In the genomic region with DNA sequence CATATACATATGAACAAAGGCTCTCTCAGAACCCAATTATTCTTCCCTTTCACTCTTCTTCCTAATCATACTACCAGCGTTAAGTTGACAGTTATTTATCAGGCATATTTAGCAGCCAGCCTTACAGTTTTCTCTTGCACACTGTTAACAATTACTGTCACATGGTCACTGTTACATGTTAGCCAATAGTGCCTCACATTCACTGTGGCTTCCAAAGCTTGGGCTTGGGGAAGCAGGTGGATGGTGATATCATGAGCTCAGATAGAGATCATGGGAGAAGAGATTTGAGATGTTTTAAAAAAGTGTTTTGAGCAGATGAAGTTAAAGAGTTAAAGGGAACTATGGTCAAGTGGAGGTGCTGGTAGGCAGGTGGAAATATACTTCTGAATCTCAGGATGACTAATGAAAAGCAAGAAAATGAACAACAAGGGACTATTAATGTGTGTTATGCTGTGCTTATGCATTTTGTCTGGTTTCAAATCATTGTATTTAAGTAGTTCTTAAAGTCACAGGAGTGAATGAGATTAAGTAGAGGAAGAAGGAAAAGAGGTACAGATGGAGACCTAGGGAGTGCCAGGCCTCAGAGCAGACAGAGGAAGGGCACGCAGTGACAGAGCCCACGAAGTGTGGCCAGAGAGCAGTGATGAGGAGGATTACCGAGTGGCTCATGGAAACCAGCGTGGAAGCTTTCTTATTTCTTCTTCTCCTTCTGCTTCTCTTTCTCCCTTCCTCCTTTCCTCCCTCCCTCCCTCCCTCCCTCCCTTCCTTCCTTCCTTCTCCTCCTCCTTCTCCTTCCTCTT, we compare ENCODE assay signal across 16 cellular contexts. TPM values are rescaled to one million over a fixed set of nuclear protein-coding genes. Genes with fewer than 3 reads are reported as not detected.
A peak's percentile ranks its signal among the peaks of the same experiment; 100 is the strongest.
DNase-seq lines count a peak whose midpoint lies in the region; ATAC-seq lines count a peak whose summit lies in the region.
"Had no signal": no experiment of that assay in that cellular context is flagged by ENCODE, and none has a peak within 500 bp of the region (broad histone marks: within the 10 kb centered on the region; RNA-seq: fewer than 3 reads in every experiment).

No MANE protein-coding gene starts in this region.

- WGBS in neuronal stem cell (ENCODE audit: extremely low coverage in 2 of 2, insufficient read length in 2 of 2, insufficient replicate concordance in 1 of 2), 2 donors, result no CpG with 5 or more reads among the region's 5 CpGs

- H2AFZ ChIP-seq in neuronal stem cell (ENCODE audit: low read length), result no peak overlapping the region

- H4K91ac ChIP-seq in neuronal stem cell (ENCODE audit: low read depth, low read length, poor library complexity), result no peak overlapping the region

- no peak overlapping the region for H3K14ac ChIP-seq in neuronal stem cell (ENCODE audit: low read length)

- H3K36me3 ChIP-seq in neuronal stem cell (replicated peaks in 1 of 2; ENCODE audit: control insufficient read depth in 2 of 2, insufficient read depth in 2 of 2, low read length in 2 of 2), result no peaks in the 10 kb centered on the region
- H3K36me3 ChIP-seq: gastrocnemius medialis, thyroid gland had no signal

- no peak overlapping the region for H3K4me3 ChIP-seq in neuronal stem cell (ENCODE audit: low read length in 2 of 2)
- H3K4me3 ChIP-seq: gastrocnemius medialis, thyroid gland had no signal

- peak; percentile 77 for ATAC-seq in GM18870 (IDR thresholded peaks at IDR 0.05; ENCODE audit: unreplicated experiment)
- ATAC-seq in GM21619 (IDR thresholded peaks at IDR 0.05; ENCODE audit: unreplicated experiment), result peak; percentile 78
- peak; percentile 74 for ATAC-seq in HG03342 (IDR thresholded peaks at IDR 0.05; ENCODE audit: unreplicated experiment)
- ATAC-seq: gastrocnemius medialis had no signal

- H3K4me1 ChIP-seq in neuronal stem cell (ENCODE audit: control insufficient read depth in 2 of 2, insufficient read depth in 1 of 2, low read depth in 1 of 2, low read length in 2 of 2), result peaks cover 3 to 7% of the 10 kb centered on the region in 2 donors
- H3K4me1 ChIP-seq: gastrocnemius medialis, thyroid gland had no signal

- H2BK5ac ChIP-seq in neuronal stem cell (ENCODE audit: low read length), result no peak overlapping the region

- peak; percentile 24 for DNase-seq in renal cortical epithelial cell (ENCODE audit: low read depth)
- DNase-seq in NCI-H1930 (lab: John Stamatoyannopoulos, UW), result no peak
- no peak for DNase-seq in putamen (ENCODE audit: low spot score)
- no peak for DNase-seq in neuronal stem cell (ENCODE audit: low spot score)
- no peak for DNase-seq in substantia nigra (lab: John Stamatoyannopoulos, UW)
- DNase-seq: activated CD4-positive, alpha-beta T cell treated with anti-CD3 and anti-CD28 coated beads for 1 hour; activated T-cell treated with anti-CD3 and anti-CD28 coated beads, Interleukin-2, amount 50 U/mL, for 48 hours; effector memory CD4-positive, alpha-beta T cell; gastrocnemius medialis; islet precursor cell; NCI-H1436; NCI-H69; thyroid gland had no signal

- no peak overlapping the region for H2BK15ac ChIP-seq in neuronal stem cell (ENCODE audit: low read length)

- H3K4me2 ChIP-seq in neuronal stem cell (ENCODE audit: insufficient read depth, low read length, poor library complexity, severe bottlenecking), result no peak overlapping the region

- H3K27ac ChIP-seq in neuronal stem cell (replicated peaks; ENCODE audit: low read length) (no peak overlapping the region), substantia nigra (ENCODE audit: low read depth, low read length, poor library complexity, severe bottlenecking) (no peak overlapping the region)
- H3K27ac ChIP-seq: gastrocnemius medialis, thyroid gland had no signal

- H3K4ac ChIP-seq in neuronal stem cell (ENCODE audit: low read length), result no peak overlapping the region

- no peak overlapping the region for H2BK120ac ChIP-seq in neuronal stem cell (ENCODE audit: low read depth, low read length)

- no peak overlapping the region for H3K9ac ChIP-seq in neuronal stem cell (ENCODE audit: low read depth, low read length, poor library complexity)

- peaks cover 2% of the 10 kb centered on the region for H3K79me1 ChIP-seq in neuronal stem cell (ENCODE audit: low read depth, low read length)

- no peak overlapping the region for H3K23ac ChIP-seq in neuronal stem cell (ENCODE audit: low read depth, low read length, poor library complexity)

- H2AK5ac ChIP-seq in neuronal stem cell (ENCODE audit: low read depth, low read length), result no peak overlapping the region

- H3K27me3 ChIP-seq in neuronal stem cell (ENCODE audit: control insufficient read depth in 3 of 3, insufficient read depth in 3 of 3, low read depth in 1 of 3, low read length in 3 of 3), result no peaks in the 10 kb centered on the region
- H3K27me3 ChIP-seq: gastrocnemius medialis, thyroid gland had no signal

- H4K8ac ChIP-seq in neuronal stem cell (ENCODE audit: low read depth, low read length), result no peak overlapping the region

- H2BK12ac ChIP-seq in neuronal stem cell (ENCODE audit: low read length), result no peak overlapping the region

- no peaks in the 10 kb centered on the region for H3K9me3 ChIP-seq in neuronal stem cell (replicated peaks in 1 of 2; ENCODE audit: control insufficient read depth in 2 of 2, insufficient read depth in 1 of 2, low read depth in 1 of 2, low read length in 2 of 2)
- H3K9me3 ChIP-seq: gastrocnemius medialis, thyroid gland had no signal

- no peak overlapping the region for H3K18ac ChIP-seq in neuronal stem cell (ENCODE audit: low read length)

RNA-seq across cellular contexts. Expression of a gene that starts 39.6 kb away (rescaled TPM):
- total RNA-seq in renal cortical epithelial cell, result 10.6 and 64.0 TPM in 2 replicates
- 18.0 TPM for polyA plus RNA-seq in neuronal stem cell (2013, experiment 1 of 2)
- polyA plus RNA-seq in neuronal stem cell (2013, experiment 2 of 2), result 17.3 TPM
